24 cellular contexts compared by ENCODE assay signal in genomic region chr6:48998574-48998973, GRCh38.
"Had no signal": no experiment of that assay in that cellular context is flagged by ENCODE, and none has a peak within 500 bp of the region (broad histone marks: within the 10 kb centered on the region; RNA-seq: fewer than 3 reads in every experiment).

No MANE protein-coding gene starts in this region.

- H3K4me1 Mint-ChIP-seq: immature natural killer cell; memory B cell; stimulated activated effector memory CD8-positive, alpha-beta T cell treated with anti-CD3 and anti-CD28 coated beads, Interleukin-12 subunit alpha, Interleukin-12 subunit beta, amount 100 ng/mL, for 72 hours had no signal

- H3K4me3 ChIP-seq: left ventricle myocardium inferior, lung, mucosa of descending colon, psoas muscle, right atrium auricular region, right lobe of liver, suprapubic skin, thoracic aorta, tibial artery, upper lobe of right lung had no signal

- H3K36me3 ChIP-seq: left ventricle myocardium inferior, right atrium auricular region, right lobe of liver, suprapubic skin, thoracic aorta, tibial artery, upper lobe of right lung had no signal

- H3K36me3 Mint-ChIP-seq: immature natural killer cell; memory B cell; naive thymus-derived CD4-positive, alpha-beta T cell; stimulated activated effector memory CD8-positive, alpha-beta T cell treated with anti-CD3 and anti-CD28 coated beads, Interleukin-12 subunit alpha, Interleukin-12 subunit beta, amount 100 ng/mL, for 72 hours had no signal

- H3K4me1 ChIP-seq: left ventricle myocardium inferior, parathyroid adenoma, psoas muscle, right atrium auricular region, right lobe of liver, upper lobe of right lung had no signal

- H3K27me3 ChIP-seq: right atrium auricular region, right lobe of liver, suprapubic skin, tibial artery, upper lobe of right lung had no signal

- H3K4me3 Mint-ChIP-seq: immature natural killer cell; memory B cell; naive thymus-derived CD4-positive, alpha-beta T cell; natural killer cell treated with Interleukin-12 subunit alpha and Interleukin-12 subunit beta and Interleukin-15 and Interleukin-18, amount 100 ng/mL, for 72 hours; stimulated activated effector memory CD8-positive, alpha-beta T cell treated with anti-CD3 and anti-CD28 coated beads, Interleukin-12 subunit alpha, Interleukin-12 subunit beta, amount 100 ng/mL, for 72 hours; stimulated activated naive CD8-positive, alpha-beta T cell treated with anti-CD3 and anti-CD28 coated beads, Interleukin-15, Interleukin-2, amounts not matched to agents 100 ng/mL and 50 ng/mL, for 24 hours had no signal

- H3K27me3 Mint-ChIP-seq: memory B cell; naive thymus-derived CD4-positive, alpha-beta T cell; natural killer cell treated with Interleukin-12 subunit alpha and Interleukin-12 subunit beta and Interleukin-15 and Interleukin-18, amount 100 ng/mL, for 72 hours; stimulated activated naive CD8-positive, alpha-beta T cell treated with anti-CD3 and anti-CD28 coated beads, Interleukin-15, Interleukin-2, amounts not matched to agents 100 ng/mL and 50 ng/mL, for 24 hours had no signal

- H3K27ac Mint-ChIP-seq: immature natural killer cell; memory B cell; naive thymus-derived CD4-positive, alpha-beta T cell; natural killer cell treated with Interleukin-12 subunit alpha and Interleukin-12 subunit beta and Interleukin-15 and Interleukin-18, amount 100 ng/mL, for 72 hours; stimulated activated effector memory CD8-positive, alpha-beta T cell treated with anti-CD3 and anti-CD28 coated beads, Interleukin-12 subunit alpha, Interleukin-12 subunit beta, amount 100 ng/mL, for 72 hours; stimulated activated naive CD8-positive, alpha-beta T cell treated with anti-CD3 and anti-CD28 coated beads, Interleukin-15, Interleukin-2, amounts not matched to agents 100 ng/mL and 50 ng/mL, for 24 hours had no signal

- DNase-seq: hypothalamus; immature natural killer cell; left ventricle myocardium inferior; midbrain; mucosa of descending colon; naive thymus-derived CD4-positive, alpha-beta T cell; nucleus accumbens; psoas muscle; right lobe of liver; stimulated activated CD4-positive, alpha-beta T cell treated with anti-CD3 and anti-CD28 coated beads, Interleukin-4, amount 100 ng/mL, for 24 hours; stimulated activated naive CD4-positive, alpha-beta T cell; tibial artery; trophoblast cell; upper lobe of right lung had no signal

- H3K9me3 ChIP-seq: left ventricle myocardium inferior, mucosa of descending colon, psoas muscle, right atrium auricular region, right lobe of liver, suprapubic skin, thoracic aorta, tibial artery, upper lobe of right lung had no signal

- FAIRE-seq: urothelium cell line had no signal

- H3K27ac ChIP-seq: left ventricle myocardium inferior, parathyroid adenoma, psoas muscle, right atrium auricular region, right lobe of liver, suprapubic skin, thoracic aorta, tibial artery, upper lobe of right lung had no signal

- ATAC-seq: mucosa of descending colon; naive thymus-derived CD4-positive, alpha-beta T cell; natural killer cell treated with Interleukin-12 subunit alpha and Interleukin-12 subunit beta and Interleukin-15 and Interleukin-18, amount 100 ng/mL, for 72 hours; psoas muscle; right lobe of liver; stimulated activated effector memory CD8-positive, alpha-beta T cell treated with anti-CD3 and anti-CD28 coated beads, Interleukin-12 subunit alpha, Interleukin-12 subunit beta, amount 100 ng/mL, for 72 hours; upper lobe of right lung had no signal
